ENCODE assay signal across 22 cellular contexts in the genomic region with DNA sequence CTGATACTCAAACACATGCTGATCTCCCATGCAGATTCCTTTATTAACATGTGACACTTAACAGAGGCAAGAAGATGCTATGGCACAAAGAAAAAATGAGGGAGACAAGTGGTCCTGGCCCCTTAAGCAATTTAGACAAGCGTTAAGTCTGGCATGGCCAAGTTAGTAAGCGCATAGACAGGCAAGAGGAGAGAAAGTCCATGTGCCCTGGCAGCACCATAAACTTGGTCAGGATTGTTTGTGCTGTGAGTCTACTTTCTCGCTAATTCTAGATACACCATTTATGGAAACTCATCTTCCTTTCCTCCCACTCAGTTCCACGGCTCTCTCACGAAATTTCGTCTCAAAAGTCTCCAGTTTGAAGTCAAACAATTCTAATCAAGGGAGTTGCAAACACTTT.
DNase-seq lines count a peak whose midpoint lies in the region; ATAC-seq and TF ChIP-seq lines count a peak whose summit lies in the region.
"Had no signal": no experiment of that assay in that cellular context is flagged by ENCODE, and none has a peak within 500 bp of the region (broad histone marks: within the 10 kb centered on the region; RNA-seq: fewer than 3 reads in every experiment).

No MANE protein-coding gene starts in this region.

- no peaks in the 10 kb centered on the region for H3K27me3 Mint-ChIP-seq in CD4-positive, alpha-beta memory T cell

- H3K36me3 ChIP-seq in CD4-positive, alpha-beta memory T cell (ENCODE audit: insufficient read depth, low read length): no peaks in the 10 kb centered on the region
- H3K36me3 ChIP-seq in PC-3 (ENCODE audit: low read depth, low read length): 0 out of 2 replicates have a peak, but pooled peaks cover 3% of the 10 kb centered on the region
- no peaks in the 10 kb centered on the region for H3K36me3 ChIP-seq in muscle layer of colon (ENCODE audit: insufficient read depth, low read length)
- peaks cover 18% of the 10 kb centered on the region for H3K36me3 ChIP-seq in skeletal muscle satellite cell (ENCODE audit: insufficient read depth, low read length)
- no peaks in the 10 kb centered on the region for H3K36me3 ChIP-seq in lower lobe of right lung
- H3K36me3 ChIP-seq: WERI-Rb-1 had no signal

- peaks cover 7% of the 10 kb centered on the region for H3F3A ChIP-seq in PC-3 (ENCODE audit: low read length, unreplicated experiment)

- H3K4me1 ChIP-seq in CD4-positive, alpha-beta memory T cell (ENCODE audit: insufficient read depth, low read length): peaks cover 12% of the 10 kb centered on the region
- H3K4me1 ChIP-seq in PC-3 (ENCODE audit: insufficient read depth, low read length) (peaks cover 64% of the 10 kb centered on the region), muscle layer of colon (ENCODE audit: insufficient read depth, low read length) (peaks cover 50% of the 10 kb centered on the region), skeletal muscle satellite cell (ENCODE audit: control insufficient read depth, insufficient read depth, low read length) (peaks cover 76% of the 10 kb centered on the region), lower lobe of right lung (peaks cover 65% of the 10 kb centered on the region)

- H3K4me1 Mint-ChIP-seq in CD4-positive, alpha-beta memory T cell: peaks cover 41 to 74% (median 61%) of the 10 kb centered on the region in 4 donors

- ATAC-seq in PC-3 (no peak; the same call in 1 of the 2 replicates), lower lobe of right lung (no peak)
- ATAC-seq: left ventricle myocardium superior, mucosa of descending colon had no signal

- no peaks in the 10 kb centered on the region for H4K20me1 ChIP-seq in PC-3 (ENCODE audit: low read length)

- H3K79me2 ChIP-seq in PC-3 (ENCODE audit: low read length): peaks cover 69% of the 10 kb centered on the region

- no peak for DNase-seq in CD4-positive, alpha-beta memory T cell
- DNase-seq in PC-3 (no peak), lower lobe of right lung (no peak), NOMO-1 treated with dmso at 0.1 percent for 144 hours (lab: John Stamatoyannopoulos, UW; ENCODE audit: unreplicated experiment) (no peak), anterior cingulate cortex (lab: John Stamatoyannopoulos, UW) (no peak)
- DNase-seq: central memory CD4-positive, alpha-beta T cell; DMS79; dorsolateral prefrontal cortex; H9; heart right ventricle; left ventricle myocardium superior; mucosa of descending colon; NCI-H1436; NCI-H524; occipital lobe; retina; T-helper 2 cell; WERI-Rb-1 had no signal

- H3K4me2 ChIP-seq in PC-3 (ENCODE audit: low read length): peak overlapping the region; percentile 59
- H3K4me2 ChIP-seq in skeletal muscle satellite cell (ENCODE audit: low read length): peak overlapping the region; percentile 6

- H3K27ac Mint-ChIP-seq in CD4-positive, alpha-beta memory T cell: peak overlapping the region in 5 of 7 donors; percentile 12 to 81 (median 62)
- H3K27ac Mint-ChIP-seq: H9 had no signal

- peaks cover 30 to 40% of the 10 kb centered on the region in 2 donors for H3K36me3 Mint-ChIP-seq in CD4-positive, alpha-beta memory T cell

- no peaks in the 10 kb centered on the region for H3K9me3 ChIP-seq in CD4-positive, alpha-beta memory T cell (ENCODE audit: control insufficient read depth in 1 of 2, low read length in 2 of 2)
- H3K9me3 ChIP-seq in PC-3 (ENCODE audit: low read length): no peaks in the 10 kb centered on the region
- H3K9me3 ChIP-seq in muscle layer of colon (ENCODE audit: low read length): no peaks in the 10 kb centered on the region
- H3K9me3 ChIP-seq in skeletal muscle satellite cell (replicated peaks; ENCODE audit: low read length): no peaks in the 10 kb centered on the region
- no peaks in the 10 kb centered on the region for H3K9me3 ChIP-seq in lower lobe of right lung
- H3K9me3 ChIP-seq: ascending aorta, heart right ventricle, mucosa of descending colon had no signal

- CTCF ChIA-PET in CD4-positive, alpha-beta memory T cell (lab: Charles Lee; ENCODE audit: partially characterized antibody): interaction anchor here (0.9 to 2.8 kb wide), 5 partner anchors 8 to 563 kb away, joined by 3 to 16 read pairs (median 10); no protein-coding TSS in a partner anchor
- CTCF ChIA-PET in PC-3 (lab: Charles Lee): interaction anchor here (0.5 kb wide), 1 partner anchor 72 kb away, joined by 3 read pairs; no protein-coding TSS in a partner anchor

- no peaks in the 10 kb centered on the region for H3K9me2 ChIP-seq in PC-3 (replicated peaks; ENCODE audit: low read length)

- no peak overlapping the region for H2AFZ ChIP-seq in PC-3 (ENCODE audit: low read length)

- peaks cover 0 to 16% (median 0%) of the 10 kb centered on the region in 8 donors for H3K9me3 Mint-ChIP-seq in CD4-positive, alpha-beta memory T cell
- H3K9me3 Mint-ChIP-seq: H9 had no signal

- no peak overlapping the region for H3K4me3 ChIP-seq in CD4-positive, alpha-beta memory T cell (ENCODE audit: low read length in 2 of 2)
- H3K4me3 ChIP-seq in PC-3 (ENCODE audit: low read length): peak overlapping the region; percentile 5; the same call in 1 of the 2 replicates
- H3K4me3 ChIP-seq in muscle layer of colon (ENCODE audit: low read depth in 1 of 2, low read length in 2 of 2): no peak overlapping the region
- H3K4me3 ChIP-seq in skeletal muscle satellite cell (ENCODE audit: low read length): no peak overlapping the region
- no peak overlapping the region for H3K4me3 ChIP-seq in lower lobe of right lung
- H3K4me3 ChIP-seq: ascending aorta, dorsolateral prefrontal cortex, heart right ventricle, mucosa of descending colon, SK-N-MC had no signal

- intact Hi-C loops in CD4-positive, alpha-beta memory T cell (cut with micrococcal nuclease): loop anchor here (2.0 kb wide), 1 partner anchor 564 kb away; no protein-coding TSS in a partner anchor
- intact Hi-C loops in PC-3 (cut with micrococcal nuclease): loop anchor here (2.0 to 10.0 kb wide), 5 partner anchors 22 to 310 kb away; no protein-coding TSS in a partner anchor
- intact Hi-C loops in lower lobe of right lung (cut with DNase I): no loop called here

- BruUV-seq in PC-3 (replicated peaks; lab: Mats Ljungman, UMichigan): no TSS peak

- TF ChIP-seq CTCF in PC-3 (conservative IDR thresholded peaks at IDR 0.05; ENCODE audit: low read depth, low read length) (no peak), lower lobe of right lung (IDR thresholded peaks at IDR 0.05) (no peak)

- H3K9ac ChIP-seq in PC-3 (ENCODE audit: low read length): peak overlapping the region; percentile 24; the same call in 1 of the 2 replicates
- no peak overlapping the region for H3K9ac ChIP-seq in muscle layer of colon (ENCODE audit: low read length)
- no peak overlapping the region for H3K9ac ChIP-seq in skeletal muscle satellite cell (ENCODE audit: low read depth, low read length)

- no peak overlapping the region for H3K4me3 Mint-ChIP-seq in CD4-positive, alpha-beta memory T cell
- H3K4me3 Mint-ChIP-seq: H9 had no signal

- no peak overlapping the region for H3K27ac ChIP-seq in CD4-positive, alpha-beta memory T cell (ENCODE audit: low read depth, low read length)
- H3K27ac ChIP-seq in PC-3 (ENCODE audit: low read length): peak overlapping the region; percentile 83
- H3K27ac ChIP-seq in muscle layer of colon (ENCODE audit: low read depth, low read length): peak overlapping the region; percentile 45
- H3K27ac ChIP-seq in lower lobe of right lung: no peak overlapping the region
- H3K27ac ChIP-seq: ascending aorta, dorsolateral prefrontal cortex, SK-N-MC, WERI-Rb-1 had no signal

- H3K27me3 ChIP-seq in CD4-positive, alpha-beta memory T cell (ENCODE audit: insufficient read depth, low read length): no peaks in the 10 kb centered on the region
- H3K27me3 ChIP-seq in PC-3 (ENCODE audit: low read length): no peaks in the 10 kb centered on the region
- H3K27me3 ChIP-seq in muscle layer of colon (ENCODE audit: control insufficient read depth in 1 of 2, insufficient read depth in 2 of 2, low read length in 2 of 2): no peaks in the 10 kb centered on the region
- no peaks in the 10 kb centered on the region for H3K27me3 ChIP-seq in skeletal muscle satellite cell (ENCODE audit: control insufficient read depth, insufficient read depth, low read length)
- no peaks in the 10 kb centered on the region for H3K27me3 ChIP-seq in lower lobe of right lung (ENCODE audit: low read depth)
- H3K27me3 ChIP-seq: ascending aorta, dorsolateral prefrontal cortex, heart right ventricle had no signal

- POLR2A ChIA-PET in CD4-positive, alpha-beta memory T cell (lab: Charles Lee; ENCODE audit: partially characterized antibody): no interaction called here
- POLR2A ChIA-PET in PC-3 (lab: Charles Lee; ENCODE audit: unreplicated experiment): no interaction called here

Comparison
In these comparisons a context has a peak if more than half of its experiments do, and no peak if none do; other contexts are left out.
1. H3K27ac ChIP-seq: peak in PC-3 (single experiment) and muscle layer of colon (single experiment); none in CD4-positive, alpha-beta memory T cell (single experiment) and lower lobe of right lung (single experiment).